Comparison of ENCODE assay signal across 9 cellular contexts in the genomic region with DNA sequence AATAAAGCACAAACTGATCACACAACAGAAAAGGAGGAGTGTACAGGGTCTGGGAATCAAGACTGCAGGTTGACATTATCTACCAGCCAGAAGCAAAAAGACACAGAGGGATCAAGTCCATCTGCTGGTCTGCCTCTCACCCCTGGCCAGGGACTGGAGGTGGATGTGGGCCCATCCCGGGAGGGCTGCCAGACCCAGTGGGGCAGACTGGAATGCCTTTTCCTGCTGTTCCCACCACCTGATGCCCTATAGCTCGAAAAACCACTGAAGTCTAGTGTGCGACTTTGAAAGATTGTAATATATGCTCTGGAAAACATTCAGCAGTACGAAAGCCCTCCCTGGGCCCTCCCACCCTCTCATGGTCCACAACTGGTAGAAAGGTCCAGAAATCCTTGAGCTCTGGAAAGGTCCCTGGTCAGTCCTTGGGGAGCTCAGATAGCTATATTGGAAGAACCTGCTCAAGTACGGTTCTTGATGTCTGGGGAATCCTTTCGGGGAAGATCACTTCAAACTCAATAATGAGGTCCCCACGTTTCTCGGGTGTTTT. TPM values are rescaled to one million over a fixed set of nuclear protein-coding genes. Genes with fewer than 3 reads are reported as not detected.
DNase-seq lines count a peak whose midpoint lies in the region; ATAC-seq and TF ChIP-seq lines count a peak whose summit lies in the region.
"Had no signal": no experiment of that assay in that cellular context is flagged by ENCODE, and none has a peak within 500 bp of the region (broad histone marks: within the 10 kb centered on the region; RNA-seq: fewer than 3 reads in every experiment).

No MANE protein-coding gene starts in this region.

- no peak overlapping the region for H4K8ac ChIP-seq in H9 (replicated peaks; ENCODE audit: insufficient read length, low read depth, low read length)

- H3K9me3 ChIP-seq in H9 (ENCODE audit: control insufficient read depth, low read depth, low read length) (no peaks in the 10 kb centered on the region), gastrocnemius medialis (no peaks in the 10 kb centered on the region)

- H3K4me3 Mint-ChIP-seq in H9: peak overlapping the region; percentile 91 to 94; a peak in 3 of 5 replicates
- peak overlapping the region; percentile 94 for H3K4me3 Mint-ChIP-seq in activated CD8-positive, alpha-beta T cell treated with anti-CD3 and anti-CD28 coated beads, Interleukin-2, amount 10 ng/mL, durations not matched to agents 7 days and 5 days

- no peak overlapping the region for H2BK15ac ChIP-seq in H9 (ENCODE audit: low read depth, low read length)

- CTCF ChIA-PET in activated CD8-positive, alpha-beta T cell treated with anti-CD3 and anti-CD28 coated beads, Interleukin-2, amount 10 ng/mL, durations not matched to agents 7 days and 5 days (lab: Charles Lee): interaction anchor here (0.9 to 5.2 kb wide), 2 partner anchors 9 to 41 kb away, joined by 3 to 75 read pairs; no protein-coding TSS in a partner anchor
- CTCF ChIA-PET in GM10248 (lab: Yijun Ruan, JAX): no interaction called here

- H3K4me1 Mint-ChIP-seq in H9: peaks cover 26 to 32% of the 10 kb centered on the region in 2 experiments
- H3K4me1 Mint-ChIP-seq in activated CD8-positive, alpha-beta T cell treated with anti-CD3 and anti-CD28 coated beads, Interleukin-2, amount 10 ng/mL, durations not matched to agents 7 days and 5 days (ENCODE audit: low read depth): peaks cover 54% of the 10 kb centered on the region

- peaks cover 9% of the 10 kb centered on the region for H3K79me1 ChIP-seq in H9 (ENCODE audit: insufficient read depth, low read depth, low read length, poor library complexity, severe bottlenecking)

- no peak for ATAC-seq in activated CD8-positive, alpha-beta T cell treated with anti-CD3 and anti-CD28 coated beads, Interleukin-2, amount 10 ng/mL, durations not matched to agents 7 days and 5 days
- ATAC-seq in gastrocnemius medialis: no peak

- TF ChIP-seq CTCF in H9 (conservative IDR thresholded peaks at IDR 0.05) (no peak), fibroblast of the aortic adventitia (IDR thresholded peaks at IDR 0.05; ENCODE audit: insufficient read depth, low read length) (no peak), gastrocnemius medialis (IDR thresholded peaks at IDR 0.05 in 4 of 5, conservative IDR thresholded peaks at IDR 0.05 in 1 of 5) (no peak), GM10248 (IDR thresholded peaks at IDR 0.05; ENCODE audit: control extremely low read depth, extremely low read depth, low read depth, missing control alignments) (no peak)

- TF ChIP-seq POLR2A in gastrocnemius medialis (IDR thresholded peaks at IDR 0.05): no peak

- H3K79me2 ChIP-seq in H9 (ENCODE audit: insufficient read depth, low read length): peaks cover 14% of the 10 kb centered on the region; the same call in 1 of the 2 replicates

- no peak overlapping the region for H3T11ph ChIP-seq in H9 (ENCODE audit: low read length)

- H4K20me1 ChIP-seq in H9 (ENCODE audit: control insufficient read depth, insufficient read depth, insufficient read length): no peaks in the 10 kb centered on the region

- H3K36me3 ChIP-seq in gastrocnemius medialis: peaks cover 0 to 22% of the 10 kb centered on the region in 2 donors

- H3K27ac ChIP-seq in H9 (ENCODE audit: insufficient read length, low read depth, low read length): no peak overlapping the region
- peak overlapping the region; percentile 96 to 100 (median 100) for H3K27ac ChIP-seq in gastrocnemius medialis

- H3K9me3 Mint-ChIP-seq in H9: no peaks in the 10 kb centered on the region
- H3K9me3 Mint-ChIP-seq in activated CD8-positive, alpha-beta T cell treated with anti-CD3 and anti-CD28 coated beads, Interleukin-2, amount 10 ng/mL, durations not matched to agents 7 days and 5 days (ENCODE audit: insufficient read depth): no peaks in the 10 kb centered on the region

- no peak for DNase-seq in H9
- DNase-seq in activated CD8-positive, alpha-beta T cell treated with anti-CD3 and anti-CD28 coated beads, Interleukin-2, amount 10 ng/mL, durations not matched to agents 7 days and 5 days: no peak
- DNase-seq in fibroblast of the aortic adventitia (ENCODE audit: low read depth): no peak
- no peak for DNase-seq in gastrocnemius medialis
- DNase-seq in H4 (ENCODE audit: low spot score): no peak
- no peak for DNase-seq in NCI-H2081 treated with DMSO at 0.1 percent for 48 hours (lab: John Stamatoyannopoulos, UW)
- no peak for DNase-seq in GM10248 (ENCODE audit: extremely low spot score)
- no peak for DNase-seq in KBM-7

- no peaks in the 10 kb centered on the region for H3K4me1 ChIP-seq in H9 (ENCODE audit: insufficient read depth, low read length)
- peaks cover 31 to 33% of the 10 kb centered on the region in 2 donors for H3K4me1 ChIP-seq in gastrocnemius medialis

- H3K4ac ChIP-seq in H9 (ENCODE audit: low read depth, low read length): no peak overlapping the region

- H3K4me3 ChIP-seq in fibroblast of the aortic adventitia (ENCODE audit: low read depth, low read length) (peak overlapping the region; percentile 98), gastrocnemius medialis (peak overlapping the region in 3 of 4 donors; percentile 68 to 93 (median 84))

- H3K23me2 ChIP-seq in H9 (ENCODE audit: insufficient read length, low read depth, low read length, poor library complexity, severe bottlenecking): peaks cover 9% of the 10 kb centered on the region

- no peaks in the 10 kb centered on the region for H3K27me3 ChIP-seq in H9 (ENCODE audit: insufficient read depth, low read length)
- H3K27me3 ChIP-seq in gastrocnemius medialis: no peaks in the 10 kb centered on the region

- peak overlapping the region in 1 of 3 experiments; percentile 42; a peak in 1 of 7 replicates for H3K27ac Mint-ChIP-seq in H9
- H3K27ac Mint-ChIP-seq in activated CD8-positive, alpha-beta T cell treated with anti-CD3 and anti-CD28 coated beads, Interleukin-2, amount 10 ng/mL, durations not matched to agents 7 days and 5 days: peak overlapping the region; percentile 80

- peaks cover 1% of the 10 kb centered on the region; the same call in 1 of the 2 replicates for H3K27me3 Mint-ChIP-seq in H9 (ENCODE audit: low read depth)
- H3K27me3 Mint-ChIP-seq in activated CD8-positive, alpha-beta T cell treated with anti-CD3 and anti-CD28 coated beads, Interleukin-2, amount 10 ng/mL, durations not matched to agents 7 days and 5 days (ENCODE audit: low read depth): no peaks in the 10 kb centered on the region

- no peak overlapping the region for H3K9ac ChIP-seq in H9 (ENCODE audit: extremely low read depth, insufficient read length, low read length)

- H3K23ac ChIP-seq in H9 (ENCODE audit: insufficient read length, low read depth, low read length): no peak overlapping the region

- no peak overlapping the region for H4K5ac ChIP-seq in H9 (ENCODE audit: insufficient read length, low read depth, low read length)

- no peak overlapping the region for H2BK12ac ChIP-seq in H9 (ENCODE audit: insufficient read length, low read depth, low read length)

- H2BK20ac ChIP-seq in H9 (ENCODE audit: low read depth, low read length, poor library complexity, severe bottlenecking): no peak overlapping the region

- no peak overlapping the region for H2AK5ac ChIP-seq in H9 (ENCODE audit: insufficient read length, low read length)

- POLR2A ChIA-PET in activated CD8-positive, alpha-beta T cell treated with anti-CD3 and anti-CD28 coated beads, Interleukin-2, amount 10 ng/mL, durations not matched to agents 7 days and 5 days (lab: Charles Lee): interaction anchor here (1.1 to 11.2 kb wide), 3 partner anchors 9 to 134 kb away, joined by 3 to 203 read pairs (median 3); partner anchors contain the start of gene ADGRE5
- POLR2A ChIA-PET in GM10248 (lab: Yijun Ruan, JAX): interaction anchor here (0.5 to 0.6 kb wide), 2 partner anchors 58 to 355 kb away, joined by 3 read pairs; no protein-coding TSS in a partner anchor

- no peak overlapping the region for H2BK120ac ChIP-seq in H9 (ENCODE audit: low read depth, low read length, poor library complexity, severe bottlenecking)

- H2AFZ ChIP-seq in H9 (ENCODE audit: low read length): no peak overlapping the region

- H3K56ac ChIP-seq in H9 (ENCODE audit: insufficient read length, low read depth, low read length): no peak overlapping the region

- WGBS in H9 (ENCODE audit: extremely low coverage, insufficient read length, low lambda C conversion rate): no CpG with 5 or more reads among the region's 8 CpGs

- H3K36me3 Mint-ChIP-seq in H9 (ENCODE audit: insufficient read depth in 1 of 3, low read depth in 3 of 3): peaks cover 27 to 36% (median 32%) of the 10 kb centered on the region in 3 experiments; a peak in 6 of 7 replicates
- peaks cover 50% of the 10 kb centered on the region for H3K36me3 Mint-ChIP-seq in activated CD8-positive, alpha-beta T cell treated with anti-CD3 and anti-CD28 coated beads, Interleukin-2, amount 10 ng/mL, durations not matched to agents 7 days and 5 days (ENCODE audit: low read depth)

- no peak overlapping the region for H3K18ac ChIP-seq in H9 (ENCODE audit: insufficient read length, low read depth, low read length)

- intact Hi-C loops in gastrocnemius medialis (cut with DNase I; ENCODE audit: low total_unique reads): loop anchor here (5.0 kb wide), 1 partner anchor 133 kb away; the partner anchor contains the start of gene ADGRE5

- in situ Hi-C loops in gastrocnemius medialis (cut with MboI; ENCODE audit: low sequenced_read_pairs in 4 of 4): loop anchor here in 1 of 4 donors (10.0 kb wide), 1 partner anchor 49 kb away; no protein-coding TSS in a partner anchor
- in situ Hi-C loops in KBM-7 (cut with MboI; ENCODE audit: low pct_unique_long_range_greater_than_20kb, low sequenced_read_pairs): no loop called here

- no peak overlapping the region for H2BK5ac ChIP-seq in H9 (ENCODE audit: insufficient read length, low read length)

- H3K4me2 ChIP-seq in H9 (ENCODE audit: insufficient read depth, insufficient read length, low read length): peak overlapping the region; percentile 88

- no peak overlapping the region for H3K14ac ChIP-seq in H9 (ENCODE audit: insufficient read depth, low read length)

- no peak overlapping the region for H4K91ac ChIP-seq in H9 (ENCODE audit: insufficient read length, low read depth, low read length)

RNA-seq across cellular contexts. Expression of gene DNAJB1, which starts 2.6 kb away (rescaled TPM):
- total RNA-seq in H9 (2021): 77.7 and 87.0 TPM in 2 replicates
- 100 to 1,000 TPM; 110 to 112 TPM for total RNA-seq in activated CD8-positive, alpha-beta T cell treated with anti-CD3 and anti-CD28 coated beads, Interleukin-2, amount 10 ng/mL, durations not matched to agents 7 days and 5 days
- total RNA-seq in fibroblast of the aortic adventitia (ENCODE audit: low replicate concordance): 54.7 and 95.2 TPM in 2 replicates
- 10 to 100 TPM; 12.3 to 27.3 (median 16.6) TPM for total RNA-seq in gastrocnemius medialis
- total RNA-seq in H4 (2014; rRNA removed; shearing (Covaris generic)): 110 and 137 TPM in 2 replicates

RNA-seq across cellular contexts. Expression of gene TECR, which starts 13.8 kb away (rescaled TPM):
- total RNA-seq in H9 (2021) (162 and 164 TPM in 2 replicates), fibroblast of the aortic adventitia (ENCODE audit: low replicate concordance) (2.9 and 41.8 TPM in 2 replicates), gastrocnemius medialis (100 to 1,000 TPM in 2 of 4 donors, 10 to 100 TPM in 2; 56.2 to 155 (median 113) TPM)
- total RNA-seq in activated CD8-positive, alpha-beta T cell treated with anti-CD3 and anti-CD28 coated beads, Interleukin-2, amount 10 ng/mL, durations not matched to agents 7 days and 5 days: 100 to 1,000 TPM; 153 to 163 TPM
- total RNA-seq in H4 (2014; rRNA removed; shearing (Covaris generic)): 80.7 and 124 TPM in 2 replicates

RNA-seq across cellular contexts. Expression of gene GIPC1, which starts 19.6 kb away (rescaled TPM):
- total RNA-seq in H9 (2021) (70.6 and 75.0 TPM in 2 replicates), fibroblast of the aortic adventitia (ENCODE audit: low replicate concordance) (93.5 and 119 TPM in 2 replicates), gastrocnemius medialis (10 to 100 TPM; 18.4 to 70.3 (median 54.7) TPM)
- 10 to 100 TPM; 37.9 to 39.3 TPM for total RNA-seq in activated CD8-positive, alpha-beta T cell treated with anti-CD3 and anti-CD28 coated beads, Interleukin-2, amount 10 ng/mL, durations not matched to agents 7 days and 5 days
- 36.5 and 62.6 TPM in 2 replicates for total RNA-seq in H4 (2014; rRNA removed; shearing (Covaris generic))

RNA-seq across cellular contexts. Expression of gene PTGER1, which starts 40.4 kb away (rescaled TPM):
- total RNA-seq in H9 (2021) (0.63 and 0.66 TPM in 2 replicates), fibroblast of the aortic adventitia (ENCODE audit: low replicate concordance) (1.9 and 3.4 TPM in 2 replicates), gastrocnemius medialis (under 1 TPM in 1 of 4 donors, not detected in 3; 0.29 TPM)
- total RNA-seq in activated CD8-positive, alpha-beta T cell treated with anti-CD3 and anti-CD28 coated beads, Interleukin-2, amount 10 ng/mL, durations not matched to agents 7 days and 5 days: under 1 TPM; 0.32 to 0.44 TPM
- total RNA-seq in H4 (2014; rRNA removed; shearing (Covaris generic)): not detected in 2 replicates
- total RNA-seq: mononuclear cell had no signal

RNA-seq across cellular contexts. Expression of gene NDUFB7, which starts 56.3 kb away (rescaled TPM):
- total RNA-seq in H9 (2021) (155 and 161 TPM in 2 replicates), fibroblast of the aortic adventitia (ENCODE audit: low replicate concordance) (100 and 164 TPM in 2 replicates), gastrocnemius medialis (100 to 1,000 TPM; 344 to 756 (median 532) TPM)
- total RNA-seq in activated CD8-positive, alpha-beta T cell treated with anti-CD3 and anti-CD28 coated beads, Interleukin-2, amount 10 ng/mL, durations not matched to agents 7 days and 5 days: 100 to 1,000 TPM; 133 to 142 TPM
- 268 and 303 TPM in 2 replicates for total RNA-seq in H4 (2014; rRNA removed; shearing (Covaris generic))
